10 cellular contexts compared by ENCODE assay signal in genomic region chr14:68172664-68173063, GRCh38.
DNase-seq lines count a peak whose midpoint lies in the region; ATAC-seq, FAIRE-seq and TF ChIP-seq lines count a peak whose summit lies in the region.
"Had no signal": no experiment of that assay in that cellular context is flagged by ENCODE, and none has a peak within 500 bp of the region (broad histone marks: within the 10 kb centered on the region; RNA-seq: fewer than 3 reads in every experiment).

No MANE protein-coding gene starts in this region.

- H3K27me3 Mint-ChIP-seq in type B pancreatic cell = no peaks in the 10 kb centered on the region
- no peaks in the 10 kb centered on the region for H3K27me3 Mint-ChIP-seq in activated T-cell treated with anti-CD3 and anti-CD28 coated beads, Interleukin-2, amount 50 U/mL, for 4 hours (ENCODE audit: low read depth)
- H3K27me3 Mint-ChIP-seq: T-helper 17 cell had no signal

- peaks cover 8% of the 10 kb centered on the region for H3K9me3 Mint-ChIP-seq in type B pancreatic cell
- no peaks in the 10 kb centered on the region for H3K9me3 Mint-ChIP-seq in activated T-cell treated with anti-CD3 and anti-CD28 coated beads, Interleukin-2, amount 50 U/mL, for 4 hours

- TF ChIP-seq CTCF in type B pancreatic cell (conservative IDR thresholded peaks at IDR 0.05) = no peak

- DNase-seq in kidney tubule cell (ENCODE audit: low spot score) (peak; percentile 96), type B pancreatic cell (ENCODE audit: extremely low spot score, unreplicated experiment) (no peak), D341Med (ENCODE audit: low spot score) (no peak), NCI-H2029 treated with DMSO at 0.1 percent for 48 hours (lab: John Stamatoyannopoulos, UW) (no peak)
- no peak for DNase-seq in activated T-cell treated with anti-CD3 and anti-CD28 coated beads, Interleukin-2, amount 50 U/mL, for 4 hours
- DNase-seq: NCI-H524, T-helper 17 cell had no signal

- peak overlapping the region; percentile 10 for H3K4me3 Mint-ChIP-seq in type B pancreatic cell
- H3K4me3 Mint-ChIP-seq in activated T-cell treated with anti-CD3 and anti-CD28 coated beads, Interleukin-2, amount 50 U/mL, for 4 hours = no peak overlapping the region
- H3K4me3 Mint-ChIP-seq: T-helper 17 cell had no signal

- FAIRE-seq in TTC549 (lab: Jason Lieb, UNC) = peak; percentile 97

- H3K36me3 Mint-ChIP-seq in type B pancreatic cell = peaks cover 10% of the 10 kb centered on the region
- H3K36me3 Mint-ChIP-seq in activated T-cell treated with anti-CD3 and anti-CD28 coated beads, Interleukin-2, amount 50 U/mL, for 4 hours (ENCODE audit: insufficient read depth) = peaks cover 2% of the 10 kb centered on the region

- H3K4me1 Mint-ChIP-seq in type B pancreatic cell (ENCODE audit: unreplicated experiment) = peaks cover 49% of the 10 kb centered on the region
- no peaks in the 10 kb centered on the region for H3K4me1 Mint-ChIP-seq in activated T-cell treated with anti-CD3 and anti-CD28 coated beads, Interleukin-2, amount 50 U/mL, for 4 hours (ENCODE audit: low read depth)
- H3K4me1 Mint-ChIP-seq: T-helper 17 cell had no signal

- H3K27ac Mint-ChIP-seq in type B pancreatic cell = peak overlapping the region; percentile 62
- H3K27ac Mint-ChIP-seq: T-helper 17 cell had no signal

- ATAC-seq in HG02759 (IDR thresholded peaks at IDR 0.05; ENCODE audit: unreplicated experiment) (peak; percentile 78), HG02642 (IDR thresholded peaks at IDR 0.05; ENCODE audit: poor library complexity, unreplicated experiment) (no peak)
- no peak for ATAC-seq in activated T-cell treated with anti-CD3 and anti-CD28 coated beads, Interleukin-2, amount 50 U/mL, for 4 hours
- ATAC-seq: T-helper 17 cell had no signal
